8 cellular contexts compared by ENCODE assay signal in the genomic region with DNA sequence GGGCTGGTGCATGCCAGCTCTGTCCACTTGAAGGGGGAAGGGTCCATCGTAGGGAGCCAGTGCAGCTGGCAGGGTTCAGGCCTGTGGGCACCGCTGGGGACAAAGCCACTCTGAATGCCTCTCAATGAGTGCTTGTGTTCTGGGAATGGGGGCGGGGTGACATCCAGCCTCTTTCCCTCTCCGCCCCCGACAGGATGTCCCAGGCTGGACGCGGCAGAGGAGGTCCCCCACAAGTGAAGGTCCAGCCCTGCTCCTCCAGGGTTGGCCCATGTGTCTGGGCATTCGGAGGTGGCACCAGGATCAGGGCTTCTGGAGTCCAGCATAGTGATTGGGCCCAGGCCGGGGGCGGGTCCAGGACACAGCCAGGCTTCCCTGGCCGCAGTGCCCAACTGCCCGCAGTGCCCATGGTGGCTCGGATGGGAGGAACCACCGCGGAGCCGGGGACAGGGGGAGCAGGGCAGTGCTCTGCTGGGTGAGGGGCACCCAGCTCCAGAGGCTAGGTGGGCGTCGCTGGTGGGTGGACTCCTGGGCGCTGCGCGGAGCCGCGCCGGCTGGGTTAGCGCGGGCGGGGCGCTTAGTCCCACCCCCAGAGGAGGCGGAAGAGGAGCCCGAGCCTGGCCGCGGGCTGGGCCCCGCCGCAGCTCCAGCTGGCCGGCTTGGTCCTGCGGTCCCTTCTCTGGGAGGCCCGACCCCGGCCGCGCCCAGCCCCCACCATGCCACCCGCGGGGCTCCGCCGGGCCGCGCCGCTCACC. TPM values are rescaled to one million over a fixed set of nuclear protein-coding genes. Genes with fewer than 3 reads are reported as not detected.
DNase-seq lines count a peak whose midpoint lies in the region; ATAC-seq and TF ChIP-seq lines count a peak whose summit lies in the region.

A gene with protein sequence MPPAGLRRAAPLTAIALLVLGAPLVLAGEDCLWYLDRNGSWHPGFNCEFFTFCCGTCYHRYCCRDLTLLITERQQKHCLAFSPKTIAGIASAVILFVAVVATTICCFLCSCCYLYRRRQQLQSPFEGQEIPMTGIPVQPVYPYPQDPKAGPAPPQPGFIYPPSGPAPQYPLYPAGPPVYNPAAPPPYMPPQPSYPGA (plus strand): TSS at position 617 of the 752 bp plus-strand sequence. CDS start 97 bp downstream, at position 714.

- no peak for DNase-seq in activated T-cell treated with anti-CD3 and anti-CD28 coated beads, Interleukin-2, amount 50 U/mL, for 4 hours
- DNase-seq in activated T-cell treated with anti-CD3 and anti-CD28 coated beads, Interleukin-2, amount 50 U/mL, for 1 hour: no peak
- DNase-seq in RKO (ENCODE audit: low spot score) (peak; percentile 66), cerebellum (ENCODE audit: low spot score) (peak; percentile 94), islet precursor cell (peak; percentile 78), sigmoid colon (peak; percentile 93), OCI-M2 (lab: John Stamatoyannopoulos, UW; ENCODE audit: unreplicated experiment) (no peak)

- H3K9me3 Mint-ChIP-seq in activated T-cell treated with anti-CD3 and anti-CD28 coated beads, Interleukin-2, amount 50 U/mL, for 4 hours: no peaks in the 10 kb centered on the region

- intact Hi-C loops in sigmoid colon (cut with DNase I): no loop called here

- no peaks in the 10 kb centered on the region for H3K9me3 ChIP-seq in sigmoid colon

- peaks cover 0 to 75% (median 57%) of the 10 kb centered on the region in 4 donors for H3K4me1 ChIP-seq in sigmoid colon

- H3K4me3 Mint-ChIP-seq in activated T-cell treated with anti-CD3 and anti-CD28 coated beads, Interleukin-2, amount 50 U/mL, for 4 hours: peak within 1 kb of the TSS; percentile 73

- H3K4me1 Mint-ChIP-seq in activated T-cell treated with anti-CD3 and anti-CD28 coated beads, Interleukin-2, amount 50 U/mL, for 4 hours (ENCODE audit: low read depth): peaks cover 4% of the 10 kb centered on the region

- H3K36me3 ChIP-seq in sigmoid colon: no peaks in the 10 kb centered on the region

- peaks cover 45% of the 10 kb centered on the region for H3K27me3 Mint-ChIP-seq in activated T-cell treated with anti-CD3 and anti-CD28 coated beads, Interleukin-2, amount 50 U/mL, for 4 hours (ENCODE audit: low read depth)

- peak within 1 kb of the TSS; percentile 79 to 97 (median 90) for H3K27ac ChIP-seq in sigmoid colon

- H3K4me3 ChIP-seq in sigmoid colon: peak within 1 kb of the TSS; percentile 55 to 77 (median 64)

- 8 to 9% methylated on average over 47 of the region's 47 CpGs for WGBS in sigmoid colon, 2 donors

- peak in 1 of 2 donors; percentile 39 for TF ChIP-seq POLR2A in sigmoid colon (IDR thresholded peaks at IDR 0.05)

- no peaks in the 10 kb centered on the region for H3K27me3 ChIP-seq in sigmoid colon

- TF ChIP-seq CTCF in sigmoid colon (IDR thresholded peaks at IDR 0.05): no peak

- TF ChIP-seq EP300 in sigmoid colon (IDR thresholded peaks at IDR 0.05): no peak

- H3K36me3 Mint-ChIP-seq in activated T-cell treated with anti-CD3 and anti-CD28 coated beads, Interleukin-2, amount 50 U/mL, for 4 hours (ENCODE audit: insufficient read depth): no peaks in the 10 kb centered on the region

- peak; percentile 64 to 74 for ATAC-seq in activated T-cell treated with anti-CD3 and anti-CD28 coated beads, Interleukin-2, amount 50 U/mL, for 4 hours
- ATAC-seq in GM21423 (IDR thresholded peaks at IDR 0.05; ENCODE audit: unreplicated experiment): no peak

RNA-seq across cellular contexts. Expression of the gene that starts here (rescaled TPM):
- under 1 TPM; 0.19 to 0.40 (median 0.37) TPM for total RNA-seq in activated T-cell treated with anti-CD3 and anti-CD28 coated beads, Interleukin-2, amount 50 U/mL, for 4 hours
- total RNA-seq in cerebellum (22.0 TPM), sigmoid colon (10 to 100 TPM; 12.7 to 23.7 (median 19.3) TPM)
- 1 to 10 TPM; 3.5 to 6.1 (median 3.6) TPM for polyA plus RNA-seq in sigmoid colon

Comparison
In these comparisons a context has a peak if more than half of its experiments do, and no peak if none do; other contexts are left out.
1. RNA of the gene that starts here (total RNA-seq): 22.0 TPM in cerebellum (single experiment) and 12.7 to 23.7 TPM in sigmoid colon; 0.19 to 0.40 TPM in activated T-cell treated with anti-CD3 and anti-CD28 coated beads, Interleukin-2, amount 50 U/mL, for 4 hours; every median in the first group is over 4 times any median in the second.
2. Peak in ATAC-seq in activated T-cell treated with anti-CD3 and anti-CD28 coated beads, Interleukin-2, amount 50 U/mL, for 4 hours; RNA of the gene not detected or under 1 TPM.
3. DNase-seq: peak in RKO (single experiment), cerebellum (single experiment), islet precursor cell (single experiment) and sigmoid colon (single experiment); none in activated T-cell treated with anti-CD3 and anti-CD28 coated beads, Interleukin-2, amount 50 U/mL, for 4 hours (single experiment), activated T-cell treated with anti-CD3 and anti-CD28 coated beads, Interleukin-2, amount 50 U/mL, for 1 hour (single experiment) and OCI-M2 (single experiment).